Comparison of ENCODE assay signal across 8 cellular contexts in genomic region chr17:73311428-73311780, GRCh38. TPM values are rescaled to one million over a fixed set of nuclear protein-coding genes. Genes with fewer than 3 reads are reported as not detected.
A peak's percentile ranks its signal among the peaks of the same experiment; 100 is the strongest.
DNase-seq lines count a peak whose midpoint lies in the region; ATAC-seq, FAIRE-seq and TF ChIP-seq lines count a peak whose summit lies in the region.

No MANE protein-coding gene starts in this region.

- H3K9me3 Mint-ChIP-seq in activated naive CD8-positive, alpha-beta T cell treated with anti-CD3 and anti-CD28 coated beads for 36 hours: no peaks in the 10 kb centered on the region
- no peaks in the 10 kb centered on the region for H3K9me3 Mint-ChIP-seq in stimulated activated naive CD8-positive, alpha-beta T cell treated with anti-CD3 and anti-CD28 coated beads, Interleukin-15, amount 100 ng/mL, for 72 hours

- peaks cover 38% of the 10 kb centered on the region for H3K4me1 ChIP-seq in A549
- peaks cover 21% of the 10 kb centered on the region for H3K4me1 ChIP-seq in iPS-20b (ENCODE audit: insufficient read depth, low read length)

- peaks cover 15% of the 10 kb centered on the region for H3K27me3 ChIP-seq in iPS-20b (ENCODE audit: insufficient read depth, low read length)

- no peaks in the 10 kb centered on the region for H3K36me3 ChIP-seq in iPS-20b (ENCODE audit: insufficient read depth, low read depth, low read length)

- no peak for TF ChIP-seq RAD21 in A549 (conservative IDR thresholded peaks at IDR 0.05 in 1 of 2, IDR thresholded peaks at IDR 0.05 in 1 of 2)

- H3K27ac Mint-ChIP-seq in activated naive CD8-positive, alpha-beta T cell treated with anti-CD3 and anti-CD28 coated beads for 36 hours: no peak overlapping the region
- H3K27ac Mint-ChIP-seq in stimulated activated naive CD8-positive, alpha-beta T cell treated with anti-CD3 and anti-CD28 coated beads, Interleukin-15, amount 100 ng/mL, for 72 hours: peak overlapping the region in 1 of 2 donors; percentile 61

- TF ChIP-seq POLR2A in A549 (IDR thresholded peaks at IDR 0.05; ENCODE audit: low read length): no peak

- no peak for DNase-seq in A549 (ENCODE audit: low read depth in 1 of 2, low spot score in 1 of 2)
- DNase-seq in activated naive CD8-positive, alpha-beta T cell treated with anti-CD3 and anti-CD28 coated beads for 36 hours: no peak
- no peak for DNase-seq in stimulated activated naive CD8-positive, alpha-beta T cell treated with anti-CD3 and anti-CD28 coated beads, Interleukin-15, amount 100 ng/mL, for 72 hours
- DNase-seq in HuH-7.5 (ENCODE audit: low spot score): no peak
- no peak for DNase-seq in NCI-H2107 (lab: John Stamatoyannopoulos, UW)

- 1% methylated on average over 14 of the region's 38 CpGs for WGBS in A549 (ENCODE audit: missing lambda C conversion rate)

- H3K9me3 ChIP-seq in A549 (no peaks in the 10 kb centered on the region), iPS-20b (ENCODE audit: insufficient read depth, low read depth, low read length) (no peaks in the 10 kb centered on the region)

- POLR2A ChIA-PET in A549 (lab: Yijun Ruan, JAX): interaction anchor here (0.6 to 4.5 kb wide), 15 partner anchors 9 to 720 kb away, joined by 3 to 28 read pairs (median 4); no protein-coding TSS in a partner anchor

- TF ChIP-seq EP300 in A549 (IDR thresholded peaks at IDR 0.05): no peak

- H3K9ac ChIP-seq in iPS-20b (ENCODE audit: low read depth, low read length): peak overlapping the region; percentile 86; the same call in 1 of the 2 replicates

- peak overlapping the region; percentile 77 for H3K4me3 ChIP-seq in A549
- peak overlapping the region; percentile 91 for H3K4me3 ChIP-seq in iPS-20b (ENCODE audit: low read length)

- no peaks in the 10 kb centered on the region for H3K36me3 Mint-ChIP-seq in activated naive CD8-positive, alpha-beta T cell treated with anti-CD3 and anti-CD28 coated beads for 36 hours

- H3K4me1 Mint-ChIP-seq in activated naive CD8-positive, alpha-beta T cell treated with anti-CD3 and anti-CD28 coated beads for 36 hours: peaks cover 5% of the 10 kb centered on the region
- peaks cover 10% of the 10 kb centered on the region for H3K4me1 Mint-ChIP-seq in stimulated activated naive CD8-positive, alpha-beta T cell treated with anti-CD3 and anti-CD28 coated beads, Interleukin-15, amount 100 ng/mL, for 72 hours

- H3K27ac ChIP-seq in A549 (peak overlapping the region; percentile 95 to 96), iPS-20b (ENCODE audit: low read length) (no peak overlapping the region)

- no peak for TF ChIP-seq CTCF in A549 (IDR thresholded peaks at IDR 0.05)

- ATAC-seq in A549: peak; percentile 35
- ATAC-seq in GM18868 (IDR thresholded peaks at IDR 0.05; ENCODE audit: unreplicated experiment): peak; percentile 10
- peak; percentile 12 for ATAC-seq in HG03103 (IDR thresholded peaks at IDR 0.05; ENCODE audit: low read depth, unreplicated experiment)
- ATAC-seq in stimulated activated naive CD8-positive, alpha-beta T cell treated with anti-CD3 and anti-CD28 coated beads, Interleukin-15, amount 100 ng/mL, for 72 hours: peak; percentile 27

- CTCF ChIA-PET in A549 (lab: Yijun Ruan, JAX): interaction anchor here (0.7 to 29.0 kb wide), 23 partner anchors 9 to 586 kb away, joined by 3 to 385 read pairs (median 8); no protein-coding TSS in a partner anchor

- peak overlapping the region; percentile 79 for H3K4me3 Mint-ChIP-seq in activated naive CD8-positive, alpha-beta T cell treated with anti-CD3 and anti-CD28 coated beads for 36 hours
- peak overlapping the region; percentile 81 to 86 for H3K4me3 Mint-ChIP-seq in stimulated activated naive CD8-positive, alpha-beta T cell treated with anti-CD3 and anti-CD28 coated beads, Interleukin-15, amount 100 ng/mL, for 72 hours

- FAIRE-seq in A549 (lab: Jason Lieb, UNC): no peak

- peaks cover 9% of the 10 kb centered on the region for H3K27me3 Mint-ChIP-seq in activated naive CD8-positive, alpha-beta T cell treated with anti-CD3 and anti-CD28 coated beads for 36 hours
- H3K27me3 Mint-ChIP-seq in stimulated activated naive CD8-positive, alpha-beta T cell treated with anti-CD3 and anti-CD28 coated beads, Interleukin-15, amount 100 ng/mL, for 72 hours: peaks cover 30% of the 10 kb centered on the region

- H3K4me2 ChIP-seq in A549: peak overlapping the region; percentile 91

TF ChIP-seq in A549, 52 proteins besides CTCF, POLR2A, EP300 and RAD21:
- TF ChIP-seq RCOR1 (IDR thresholded peaks at IDR 0.05; ENCODE audit: low read depth, low read length) (no peak), MYC (IDR thresholded peaks at IDR 0.05; ENCODE audit: borderline replicate concordance, low read length) (no peak), HDAC2 (IDR thresholded peaks at IDR 0.05) (no peak), BHLHE40 (IDR thresholded peaks at IDR 0.05; ENCODE audit: low read depth, low read length) (no peak), PHF8 (IDR thresholded peaks at IDR 0.05; ENCODE audit: borderline replicate concordance, low read depth) (0 out of 2 replicates have a peak, but pooled peaks have one; percentile 43), RFX5 (IDR thresholded peaks at IDR 0.05) (no peak), KDM5A (IDR thresholded peaks at IDR 0.05) (no peak), JUN (IDR thresholded peaks at IDR 0.05) (no peak), USF2 (IDR thresholded peaks at IDR 0.05) (no peak), GATA3 (IDR thresholded peaks at IDR 0.05; ENCODE audit: borderline replicate concordance) (no peak), TP53 (CRISPR knock-in tag; IDR thresholded peaks at IDR 0.05) (0 out of 2 replicates have a peak, but pooled peaks have one; percentile 31), FOXS1 (CRISPR knock-in tag; IDR thresholded peaks at IDR 0.05) (no peak)

RNA-seq across cellular contexts. Expression of gene CDC42EP4, which starts 0.4 kb away (rescaled TPM):
- polyA plus RNA-seq in A549 (2011; rRNA removed): 32.9 and 33.8 TPM in 2 replicates
- polyA plus RNA-seq in A549 (2012; cell fraction: cytosol; rRNA removed): 40.9 and 72.3 TPM in 2 replicates
- 41.7 and 52.8 TPM in 2 replicates for polyA plus RNA-seq in A549 (2012; cell fraction: nucleus; rRNA removed)
- 60.1 to 66.3 TPM (median 65.7 TPM) in 3 replicates for polyA plus RNA-seq in A549 (2017; fragmentation: RNase III; extraction: RNeasy Plus Mini Kit Qiagen cat#74134 plus additional on column Dnase treatment)
- 64.6 and 69.0 TPM in 2 replicates for polyA minus RNA-seq in A549 (2011; rRNA and poly(A)+ RNA removed)
- total RNA-seq in activated naive CD8-positive, alpha-beta T cell treated with anti-CD3 and anti-CD28 coated beads for 36 hours: under 1 TPM; 0.56 to 0.98 TPM

RNA-seq across cellular contexts. Expression of gene CPSF4L, which starts 49.7 kb away (rescaled TPM):
- polyA plus RNA-seq in A549 (2011; rRNA removed): 0.13 and 0.17 TPM in 2 replicates
- polyA plus RNA-seq in A549 (2012; cell fraction: cytosol; rRNA removed): not detected in 2 replicates
- 0.27 TPM in 1 of 2 replicates, not detected in the other for polyA plus RNA-seq in A549 (2012; cell fraction: nucleus; rRNA removed)
- polyA plus RNA-seq in A549 (2017; fragmentation: RNase III; extraction: RNeasy Plus Mini Kit Qiagen cat#74134 plus additional on column Dnase treatment): not detected in 3 replicates
- not detected in 2 replicates for polyA minus RNA-seq in A549 (2011; rRNA and poly(A)+ RNA removed)
- not detected for total RNA-seq in activated naive CD8-positive, alpha-beta T cell treated with anti-CD3 and anti-CD28 coated beads for 36 hours
